In genomic region chr7:143258830-143259229, GRCh38 we compare ENCODE assay signal across 9 cellular contexts. TPM values are rescaled to one million over a fixed set of nuclear protein-coding genes. Genes with fewer than 3 reads are reported as not detected.
DNase-seq lines count a peak whose midpoint lies in the region; ATAC-seq, FAIRE-seq and TF ChIP-seq lines count a peak whose summit lies in the region.
"Had no signal": no experiment of that assay in that cellular context is flagged by ENCODE, and none has a peak within 500 bp of the region (broad histone marks: within the 10 kb centered on the region; RNA-seq: fewer than 3 reads in every experiment).

No MANE protein-coding gene starts in this region.

- DNase-seq in GM12892 (ENCODE audit: insufficient read length): no peak
- peak; percentile 18 for DNase-seq in LHCN-M2 (ENCODE audit: low read depth)
- DNase-seq in heart right ventricle: peak in 1 of 2 donors; percentile 12
- no peak for DNase-seq in HUDEP-2 (lab: John Stamatoyannopoulos, UW; ENCODE audit: unreplicated experiment in 76 of 76)
- no peak for DNase-seq in NCI-H1105 treated with DMSO at 0.1 percent for 48 hours (lab: John Stamatoyannopoulos, UW)
- DNase-seq in iPS-NIHi11 (ENCODE audit: low spot score): no peak
- no peak for DNase-seq in aorta
- DNase-seq: NCI-H1417 had no signal

- no peak overlapping the region for H3K4me3 ChIP-seq in heart right ventricle
- H3K4me3 ChIP-seq in aorta (ENCODE audit: low read length in 2 of 2): no peak overlapping the region

- H3K9me3 ChIP-seq in heart right ventricle (peaks cover 0 to 4% (median 0%) of the 10 kb centered on the region in 11 donors), aorta (ENCODE audit: control insufficient read depth, low read length) (no peaks in the 10 kb centered on the region)

- 23 to 37% methylated on average over 2 of the region's 2 CpGs for WGBS in heart right ventricle, 2 donors
- WGBS in aorta, 2 donors: 18 to 20% methylated on average over 2 of the region's 2 CpGs

- FAIRE-seq in GM12892 (lab: Jason Lieb, UNC): peak; percentile 33

- ATAC-seq in GM21529 (IDR thresholded peaks at IDR 0.05; ENCODE audit: unreplicated experiment) (peak; percentile 33), heart right ventricle (peak in 5 of 8 donors; percentile 20 to 36 (median 27)), aorta (ENCODE audit: low FRiP score) (no peak)

- no peak for TF ChIP-seq POLR2A in GM12892 (IDR thresholded peaks at IDR 0.05; ENCODE audit: low read depth, low read length)

- H3K36me3 ChIP-seq in heart right ventricle (no peaks in the 10 kb centered on the region), aorta (ENCODE audit: control insufficient read depth in 1 of 2, insufficient read depth in 2 of 2, low read length in 1 of 2) (no peaks in the 10 kb centered on the region)

- H3K27ac ChIP-seq in heart right ventricle (peak overlapping the region in 8 of 10 donors; percentile 17 to 71 (median 52)), aorta (ENCODE audit: low read depth in 1 of 2, low read length in 2 of 2) (no peak overlapping the region)

- peaks cover 0 to 13% (median 7%) of the 10 kb centered on the region in 9 donors for H3K4me1 ChIP-seq in heart right ventricle
- no peaks in the 10 kb centered on the region for H3K4me1 ChIP-seq in aorta (ENCODE audit: control insufficient read depth in 1 of 2, insufficient read depth in 2 of 2, low read length in 2 of 2)

- intact Hi-C loops in heart right ventricle (cut with DNase I): no loop called here
- intact Hi-C loops in aorta (cut with DNase I): no loop called here

- TF ChIP-seq CTCF in heart right ventricle (IDR thresholded peaks at IDR 0.05): no peak

- no peaks in the 10 kb centered on the region for H3K27me3 ChIP-seq in heart right ventricle
- H3K27me3 ChIP-seq in aorta (ENCODE audit: control insufficient read depth in 1 of 2, insufficient read depth in 2 of 2, low read length in 1 of 2): no peaks in the 10 kb centered on the region

RNA-seq across cellular contexts. Expression of gene GSTK1, which starts 4.4 kb away (rescaled TPM):
- 88.3 TPM for polyA plus RNA-seq in GM12892 (2012; ENCODE audit: missing spikeins)
- total RNA-seq in LHCN-M2 (2014; rRNA removed): 233 and 262 TPM in 2 replicates
- 229 TPM for polyA plus RNA-seq in LHCN-M2 (2012)
- total RNA-seq in heart right ventricle: 100 to 1,000 TPM; 251 to 294 (median 269) TPM
- polyA plus RNA-seq in heart right ventricle: 100 to 1,000 TPM; 136 to 317 TPM
- 100 to 1,000 TPM in 1 of 2 donors, 10 to 100 TPM in 1; 75.6 to 123 TPM for total RNA-seq in aorta
- polyA plus RNA-seq in aorta: 100 to 1,000 TPM in 1 of 2 donors, 10 to 100 TPM in 1; 99.5 to 172 TPM

RNA-seq across cellular contexts. Expression of gene TMEM139, which starts 25.9 kb away (rescaled TPM):
- 0.89 TPM for polyA plus RNA-seq in GM12892 (2012; ENCODE audit: missing spikeins)
- not detected in 2 replicates for total RNA-seq in LHCN-M2 (2014; rRNA removed)
- polyA plus RNA-seq in LHCN-M2 (2012): 0.22 TPM
- 10 to 100 TPM in 7 of 10 donors, 1 to 10 TPM in 3; 5.4 to 14.2 (median 11.1) TPM for total RNA-seq in heart right ventricle
- 10 to 100 TPM in 1 of 2 donors, 1 to 10 TPM in 1; 2.6 to 18.0 TPM for polyA plus RNA-seq in heart right ventricle
- total RNA-seq in aorta: 1 to 10 TPM in 1 of 2 donors, under 1 TPM in 1; 0.32 to 1.2 TPM
- polyA plus RNA-seq in aorta: 10 to 100 TPM in 1 of 2 donors, under 1 TPM in 1; 0.10 to 17.3 TPM

RNA-seq across cellular contexts. Expression of gene CASP2, which starts 29.3 kb away (rescaled TPM):
- 21.0 TPM for polyA plus RNA-seq in GM12892 (2012; ENCODE audit: missing spikeins)
- total RNA-seq in LHCN-M2 (2014; rRNA removed) (20.8 and 21.5 TPM in 2 replicates), heart right ventricle (10 to 100 TPM in 6 of 10 donors, 1 to 10 TPM in 4; 7.1 to 13.9 (median 10.2) TPM), aorta (10 to 100 TPM; 21.7 to 23.9 TPM)
- polyA plus RNA-seq in LHCN-M2 (2012): 16.1 TPM
- polyA plus RNA-seq in heart right ventricle (1 to 10 TPM; 4.4 to 8.0 TPM), aorta (1 to 10 TPM; 2.6 to 5.9 TPM)

RNA-seq across cellular contexts. Expression of gene TAS2R40, which starts 37.0 kb away (rescaled TPM):
- polyA plus RNA-seq in GM12892 (2012; ENCODE audit: missing spikeins): not detected
- not detected in 2 replicates for total RNA-seq in LHCN-M2 (2014; rRNA removed)
- not detected for polyA plus RNA-seq in LHCN-M2 (2012)
- not detected for total RNA-seq in heart right ventricle
- polyA plus RNA-seq in heart right ventricle: not detected
- total RNA-seq in aorta: not detected
- not detected for polyA plus RNA-seq in aorta

RNA-seq across cellular contexts. Expression of gene CLCN1, which starts 57.1 kb away (rescaled TPM):
- polyA plus RNA-seq in GM12892 (2012; ENCODE audit: missing spikeins): not detected
- not detected in 2 replicates for total RNA-seq in LHCN-M2 (2014; rRNA removed)
- polyA plus RNA-seq in LHCN-M2 (2012): not detected
- total RNA-seq in heart right ventricle: not detected
- polyA plus RNA-seq in heart right ventricle: under 1 TPM in 1 of 2 donors, not detected in 1; 0.01 TPM
- not detected for total RNA-seq in aorta
- not detected for polyA plus RNA-seq in aorta

Comparison
In these comparisons a context has a peak if more than half of its experiments do, and no peak if none do; other contexts are left out.
1. H3K27ac ChIP-seq: peak in heart right ventricle (8 of 10); none in aorta (0 of 2).